Comparison of ENCODE assay signal across 8 cellular contexts in genomic region chr1:203271018-203271743, GRCh38. TPM values are rescaled to one million over a fixed set of nuclear protein-coding genes. Genes with fewer than 3 reads are reported as not detected.
DNase-seq lines count a peak whose midpoint lies in the region; ATAC-seq and TF ChIP-seq lines count a peak whose summit lies in the region.

No MANE protein-coding gene starts in this region.

- H3K9me3 ChIP-seq in CD8-positive, alpha-beta T cell (ENCODE audit: low read length) = no peaks in the 10 kb centered on the region
- H3K9me3 ChIP-seq in Panc1 (ENCODE audit: control insufficient read depth, insufficient read depth, low read depth, low read length) = no peaks in the 10 kb centered on the region
- no peaks in the 10 kb centered on the region for H3K9me3 ChIP-seq in sigmoid colon

- TF ChIP-seq CTCF in CD8-positive, alpha-beta T cell (IDR thresholded peaks at IDR 0.05) = no peak
- TF ChIP-seq CTCF in Panc1 (IDR thresholded peaks at IDR 0.05) (no peak), sigmoid colon (IDR thresholded peaks at IDR 0.05) (no peak)

- TF ChIP-seq POLR2A in sigmoid colon (IDR thresholded peaks at IDR 0.05) = no peak

- no peak overlapping the region for H3K4me3 Mint-ChIP-seq in CD8-positive, alpha-beta T cell

- intact Hi-C loops in CD8-positive, alpha-beta T cell (cut with DNase I, micrococcal nuclease) = loop anchor here (5.0 kb wide), 2 partner anchors 356 to 591 kb away; partner anchors contain the start of genes ATP2B4 (in 1 of the 2) and SNRPE (in 1 of the 2)
- intact Hi-C loops in Panc1 (cut with micrococcal nuclease; ENCODE audit: unreplicated experiment) (no loop called here), left cardiac atrium (cut with DNase I) (loop anchor here (5.0 to 10.0 kb wide), 3 partner anchors 36 to 229 kb away; partner anchors contain the start of gene BTG2 (in 1 of the 2)), sigmoid colon (cut with DNase I) (loop anchor here (2.0 to 10.0 kb wide), 2 partner anchors 216 to 434 kb away; no protein-coding TSS in a partner anchor)

- in situ Hi-C loops in Panc1 (cut with HindIII; ENCODE audit: low pct_unique_long_range_greater_than_20kb, low sequenced_read_pairs) = no loop called here

- H3K27me3 ChIP-seq in CD8-positive, alpha-beta T cell (ENCODE audit: insufficient read depth, low read length) = no peaks in the 10 kb centered on the region
- H3K27me3 ChIP-seq in Panc1 (ENCODE audit: control insufficient read depth, insufficient read depth, low read length) (no peaks in the 10 kb centered on the region), sigmoid colon (no peaks in the 10 kb centered on the region)

- H3K9me3 Mint-ChIP-seq in CD8-positive, alpha-beta T cell = no peaks in the 10 kb centered on the region

- no peaks in the 10 kb centered on the region for H3K27me3 Mint-ChIP-seq in CD8-positive, alpha-beta T cell (ENCODE audit: low read depth)

- CTCF ChIA-PET in CD8-positive, alpha-beta T cell (lab: Charles Lee) = interaction anchor here (0.6 to 15.7 kb wide), 10 partner anchors 15 to 430 kb away, joined by 3 to 908 read pairs (median 129); partner anchors contain the start of genes ATP2B4, BTG2, FMOD and OPTC
- CTCF ChIA-PET in HEK293T (lab: Yijun Ruan, JAX) = interaction anchor here (0.9 to 4.5 kb wide), 6 partner anchors 10 to 432 kb away, joined by 3 to 58 read pairs (median 5); no protein-coding TSS in a partner anchor
- CTCF ChIA-PET in Panc1 (lab: Charles Lee) = interaction anchor here (0.6 to 1.1 kb wide), 3 partner anchors 51 to 231 kb away, joined by 3 to 4 read pairs (median 3); no protein-coding TSS in a partner anchor

- no peaks in the 10 kb centered on the region for H3K36me3 ChIP-seq in CD8-positive, alpha-beta T cell (ENCODE audit: insufficient read depth, low read length)
- H3K36me3 ChIP-seq in Panc1 (ENCODE audit: control insufficient read depth, insufficient read depth, low read length) = no peaks in the 10 kb centered on the region
- no peaks in the 10 kb centered on the region for H3K36me3 ChIP-seq in sigmoid colon

- H3K4me3 ChIP-seq in CD8-positive, alpha-beta T cell (ENCODE audit: low read depth, low read length) = no peak overlapping the region
- H3K4me3 ChIP-seq in Panc1 (ENCODE audit: low read depth in 2 of 2, low read length in 2 of 2) (no peak overlapping the region), sigmoid colon (no peak overlapping the region)

- peak in 6 of 7 experiments; percentile 52 to 84 (median 67) for DNase-seq in CD8-positive, alpha-beta T cell
- DNase-seq in HEK293T (ENCODE audit: extremely low spot score) (peak; percentile 57), Panc1 (ENCODE audit: low read depth, low spot score) (no peak), left cardiac atrium (peak; percentile 72), sigmoid colon (peak; percentile 93), T1000 (lab: John Stamatoyannopoulos, UW) (no peak)
- DNase-seq in activated effector memory CD4-positive, alpha-beta T cell treated with Interleukin-2 at 50 U/mL for 16 hours = peak; percentile 64

- peaks cover 43% of the 10 kb centered on the region for H3K4me1 Mint-ChIP-seq in CD8-positive, alpha-beta T cell (ENCODE audit: low read depth)

- no peaks in the 10 kb centered on the region for H3K36me3 Mint-ChIP-seq in CD8-positive, alpha-beta T cell

- no peak overlapping the region for H3K27ac ChIP-seq in CD8-positive, alpha-beta T cell (ENCODE audit: low read depth, low read length)
- H3K27ac ChIP-seq in Panc1 (ENCODE audit: low read length) (no peak overlapping the region), sigmoid colon (peak overlapping the region in 1 of 4 donors; percentile 29)

- POLR2A ChIA-PET in CD8-positive, alpha-beta T cell (lab: Charles Lee) = interaction anchor here (0.9 to 10.6 kb wide), 6 partner anchors 18 to 70 kb away, joined by 3 to 124 read pairs (median 28); partner anchors contain the start of gene BTG2
- POLR2A ChIA-PET in HEK293T (lab: Yijun Ruan, JAX) (interaction anchor here (1.1 kb wide), 1 partner anchor 57 kb away, joined by 3 read pairs; no protein-coding TSS in a partner anchor), Panc1 (lab: Charles Lee) (no interaction called here)

- H3K4me1 ChIP-seq in CD8-positive, alpha-beta T cell (ENCODE audit: insufficient read depth, low read length) = peaks cover 36% of the 10 kb centered on the region
- H3K4me1 ChIP-seq in Panc1 (ENCODE audit: control insufficient read depth, insufficient read depth, low read length) (peaks cover 6% of the 10 kb centered on the region), sigmoid colon (peaks cover 0 to 57% (median 43%) of the 10 kb centered on the region in 4 donors)

- peak overlapping the region; percentile 88 for H3K27ac Mint-ChIP-seq in CD8-positive, alpha-beta T cell

- no TSS peak for BruUV-seq in Panc1 (replicated peaks; lab: Mats Ljungman, UMichigan)

- ATAC-seq in CD8-positive, alpha-beta T cell = peak; percentile 70
- ATAC-seq in Panc1 (peak; percentile 52; the same call in 1 of the 2 replicates), left cardiac atrium (peak; percentile 21 to 32), HG03280 (IDR thresholded peaks at IDR 0.05; ENCODE audit: unreplicated experiment) (no peak)

- no peak for TF ChIP-seq EP300 in sigmoid colon (IDR thresholded peaks at IDR 0.05)

- 29 to 39% methylated on average over 8 of the region's 8 CpGs for WGBS in sigmoid colon, 2 donors

TF ChIP-seq in HEK293T, 16 proteins besides CTCF, POLR2A, EP300 and RAD21:
- TF ChIP-seq CTBP1 (IDR thresholded peaks at IDR 0.05; ENCODE audit: borderline replicate concordance) = no peak
- no peak for TF ChIP-seq SUZ12 (IDR thresholded peaks at IDR 0.05)
- no peak for TF ChIP-seq HDGF (IDR thresholded peaks at IDR 0.05; ENCODE audit: borderline replicate concordance)
- no peak for TF ChIP-seq TARDBP (IDR thresholded peaks at IDR 0.05)
- no peak for TF ChIP-seq FOXK2 (IDR thresholded peaks at IDR 0.05)
- TF ChIP-seq SP1 (IDR thresholded peaks at IDR 0.05) = no peak
- no peak for TF ChIP-seq ARNT (IDR thresholded peaks at IDR 0.05)
- TF ChIP-seq, protein P1, sequence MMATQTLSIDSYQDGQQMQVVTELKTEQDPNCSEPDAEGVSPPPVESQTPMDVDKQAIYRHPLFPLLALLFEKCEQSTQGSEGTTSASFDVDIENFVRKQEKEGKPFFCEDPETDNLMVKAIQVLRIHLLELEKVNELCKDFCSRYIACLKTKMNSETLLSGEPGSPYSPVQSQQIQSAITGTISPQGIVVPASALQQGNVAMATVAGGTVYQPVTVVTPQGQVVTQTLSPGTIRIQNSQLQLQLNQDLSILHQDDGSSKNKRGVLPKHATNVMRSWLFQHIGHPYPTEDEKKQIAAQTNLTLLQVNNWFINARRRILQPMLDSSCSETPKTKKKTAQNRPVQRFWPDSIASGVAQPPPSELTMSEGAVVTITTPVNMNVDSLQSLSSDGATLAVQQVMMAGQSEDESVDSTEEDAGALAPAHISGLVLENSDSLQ (IDR thresholded peaks at IDR 0.05) = no peak
- no peak for TF ChIP-seq NFRKB (IDR thresholded peaks at IDR 0.05)
- TF ChIP-seq FOXM1 (IDR thresholded peaks at IDR 0.05; ENCODE audit: borderline replicate concordance) = no peak
- TF ChIP-seq FOXA1 (IDR thresholded peaks at IDR 0.05) = no peak
- no peak for TF ChIP-seq ZNF384 (IDR thresholded peaks at IDR 0.05)
- no peak for TF ChIP-seq BHLHE40 (IDR thresholded peaks at IDR 0.05; ENCODE audit: borderline replicate concordance)
- TF ChIP-seq LEF1 (IDR thresholded peaks at IDR 0.05; ENCODE audit: borderline replicate concordance) = no peak

RNA-seq across cellular contexts. Expression of gene BTG2, which starts 34.1 kb away (rescaled TPM):
- total RNA-seq in CD8-positive, alpha-beta T cell = 100 to 1,000 TPM; 751 to 765 TPM
- total RNA-seq in Panc1 (2021; ENCODE audit: unreplicated experiment) (6.1 TPM), left cardiac atrium (100 to 1,000 TPM; 187 to 259 TPM), sigmoid colon (100 to 1,000 TPM in 3 of 4 donors, 10 to 100 TPM in 1; 66.0 to 397 (median 180) TPM)
- 1.5 TPM for polyA plus RNA-seq in Panc1 (2012; ENCODE audit: insufficient read length)
- polyA plus RNA-seq in sigmoid colon = 10 to 100 TPM; 37.2 to 81.0 (median 63.7) TPM

RNA-seq across cellular contexts. Expression of gene CHIT1, which starts 41.7 kb away (rescaled TPM):
- under 1 TPM; 0.39 to 0.60 TPM for total RNA-seq in CD8-positive, alpha-beta T cell
- total RNA-seq in Panc1 (2021; ENCODE audit: unreplicated experiment) = not detected
- polyA plus RNA-seq in Panc1 (2012; ENCODE audit: insufficient read length) = not detected
- total RNA-seq in left cardiac atrium = 1 to 10 TPM in 1 of 2 donors, under 1 TPM in 1; 0.63 to 1.3 TPM
- total RNA-seq in sigmoid colon = not detected
- polyA plus RNA-seq in sigmoid colon = under 1 TPM in 1 of 3 donors, not detected in 2; 0.98 TPM

Comparison
In these comparisons a context has a peak if more than half of its experiments do, and no peak if none do; other contexts are left out.
1. DNase-seq: peak in CD8-positive, alpha-beta T cell (6 of 7), HEK293T (single experiment), activated effector memory CD4-positive, alpha-beta T cell treated with Interleukin-2 at 50 U/mL for 16 hours (single experiment), left cardiac atrium (single experiment) and sigmoid colon (single experiment); none in Panc1 (single experiment) and T1000 (single experiment).